ENCODE assay signal across 8 cellular contexts in the genomic region with DNA sequence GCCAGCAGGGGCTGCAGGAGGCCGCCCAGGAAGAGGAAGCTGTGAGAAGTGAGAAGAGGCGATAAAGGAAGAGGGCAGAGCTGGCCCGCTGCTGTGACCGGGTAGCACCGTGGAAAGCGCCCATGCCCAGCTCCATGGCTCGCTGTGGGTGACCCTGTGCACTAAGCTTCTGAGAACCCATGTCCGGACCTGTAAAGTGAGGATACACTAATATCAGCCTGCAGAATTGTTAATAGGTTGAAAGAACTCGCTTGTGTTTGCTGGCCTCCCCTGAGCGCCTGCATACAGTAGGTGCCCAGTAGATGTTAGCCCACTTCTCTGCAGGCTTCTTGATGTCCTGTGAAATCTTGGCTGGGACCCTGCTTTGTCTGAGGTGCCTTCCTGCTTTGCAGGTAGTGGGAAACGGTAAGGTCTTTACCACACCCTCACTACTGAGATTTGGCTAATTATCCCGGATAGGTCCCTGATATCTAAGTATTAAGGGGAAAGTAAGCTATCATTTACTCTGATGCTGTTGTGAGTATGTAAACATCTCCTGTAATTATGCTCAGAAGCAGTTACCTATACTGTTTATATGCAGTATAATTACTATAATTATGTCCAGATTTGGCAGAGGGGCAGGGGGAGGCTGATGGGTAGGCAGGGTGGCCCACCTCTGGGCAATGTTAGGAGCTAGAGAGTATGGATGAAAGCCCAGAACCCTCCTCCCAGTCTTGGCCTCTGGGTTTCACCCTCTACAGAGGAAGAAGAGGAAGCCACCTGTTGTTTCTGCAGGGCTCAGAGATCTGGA. TPM values are rescaled to one million over a fixed set of nuclear protein-coding genes. Genes with fewer than 3 reads are reported as not detected.
DNase-seq lines count a peak whose midpoint lies in the region; ATAC-seq, FAIRE-seq and TF ChIP-seq lines count a peak whose summit lies in the region.

No MANE protein-coding gene starts in this region.

- H3K79me2 ChIP-seq in DND-41 (ENCODE audit: insufficient read depth, low read length) (peaks cover 29% of the 10 kb centered on the region), mesendoderm (ENCODE audit: control insufficient read depth, insufficient read depth, low read length) (peaks cover 33% of the 10 kb centered on the region)

- H3K4me2 ChIP-seq in DND-41 (ENCODE audit: insufficient read depth, low read length), result peak overlapping the region; percentile 85
- H3K4me2 ChIP-seq in mesendoderm (ENCODE audit: low read length), result peak overlapping the region; percentile 13

- no peak for TF ChIP-seq CTCF in DND-41 (IDR thresholded peaks at IDR 0.05; ENCODE audit: borderline replicate concordance, extremely low read depth, low read length, poor library complexity, severe bottlenecking)
- TF ChIP-seq CTCF in body of pancreas (IDR thresholded peaks at IDR 0.05), result no peak
- TF ChIP-seq CTCF in upper lobe of left lung (IDR thresholded peaks at IDR 0.05), result peak in 3 of 6 experiments; percentile 27 to 49 (median 37)

- peak overlapping the region; percentile 96 for H2AFZ ChIP-seq in DND-41 (ENCODE audit: low read depth, low read length)

- DNase-seq in DND-41 (no peak), NCI-H146 (lab: John Stamatoyannopoulos, UW) (peak; percentile 48), body of pancreas (peak; percentile 35 to 72 (median 53)), mesendoderm (no peak), upper lobe of left lung (peak in 1 of 2 donors; percentile 86), KBM-7 (no peak), frontal cortex (ENCODE audit: low spot score in 2 of 2) (no peak), kidney tubule cell (ENCODE audit: low spot score) (no peak)

- TF ChIP-seq POLR2A in body of pancreas (IDR thresholded peaks at IDR 0.05) (no peak), upper lobe of left lung (IDR thresholded peaks at IDR 0.05) (no peak)

- H3K27me3 ChIP-seq in DND-41 (ENCODE audit: insufficient read depth, low read length, poor library complexity), result no peaks in the 10 kb centered on the region
- no peaks in the 10 kb centered on the region for H3K27me3 ChIP-seq in body of pancreas
- H3K27me3 ChIP-seq in mesendoderm (ENCODE audit: insufficient read depth, low read length, poor library complexity), result no peaks in the 10 kb centered on the region
- H3K27me3 ChIP-seq in upper lobe of left lung, result no peaks in the 10 kb centered on the region

- no peak for ATAC-seq in DND-41 (ENCODE audit: insufficient read depth, low read depth)
- peak; percentile 19 for ATAC-seq in body of pancreas
- ATAC-seq in upper lobe of left lung (ENCODE audit: low FRiP score in 2 of 2), result peak; percentile 71 to 77

- no peak for TF ChIP-seq EP300 in upper lobe of left lung (IDR thresholded peaks at IDR 0.05)

- H3K9ac ChIP-seq in DND-41 (ENCODE audit: low read depth, low read length) (peak overlapping the region; percentile 73), mesendoderm (ENCODE audit: low read length) (peak overlapping the region; percentile 20)

- intact Hi-C loops in body of pancreas (cut with DNase I), result no loop called here

- WGBS in body of pancreas, 2 donors, result 7 to 16% methylated on average over 12 of the region's 12 CpGs
- no CpG with 5 or more reads among the region's 12 CpGs for WGBS in mesendoderm (ENCODE audit: extremely low coverage, insufficient coverage, low lambda C conversion rate)
- 5 to 13% methylated on average over 9 to 12 of the region's 12 CpGs for WGBS in upper lobe of left lung, 2 donors

- peaks cover 11% of the 10 kb centered on the region for H3K79me1 ChIP-seq in mesendoderm (ENCODE audit: low read length)

- H3K4ac ChIP-seq in mesendoderm (ENCODE audit: low read depth, low read length), result peak overlapping the region; percentile 75

- peaks cover 47% of the 10 kb centered on the region for H3K4me1 ChIP-seq in DND-41 (ENCODE audit: insufficient read depth, low read length)
- H3K4me1 ChIP-seq in body of pancreas, result peaks cover 45% of the 10 kb centered on the region
- peaks cover 17% of the 10 kb centered on the region for H3K4me1 ChIP-seq in mesendoderm (ENCODE audit: control insufficient read depth, low read depth, low read length)
- peaks cover 37 to 60% (median 49%) of the 10 kb centered on the region in 4 donors for H3K4me1 ChIP-seq in upper lobe of left lung

- H2AK5ac ChIP-seq in mesendoderm (ENCODE audit: low read length), result peak overlapping the region; percentile 82

- H3K27ac ChIP-seq in DND-41 (ENCODE audit: low read length) (peak overlapping the region; percentile 76), body of pancreas (peak overlapping the region; percentile 87 to 94 (median 88)), mesendoderm (ENCODE audit: low read depth, low read length) (peak overlapping the region; percentile 76), upper lobe of left lung (peak overlapping the region; percentile 95 to 97 (median 96))

- peak overlapping the region; percentile 78 for H3K56ac ChIP-seq in mesendoderm (ENCODE audit: low read length)

- FAIRE-seq in frontal cortex (lab: Jason Lieb, UNC), result no peak

- H2BK15ac ChIP-seq in mesendoderm (replicated peaks; ENCODE audit: low read depth), result no peak overlapping the region

- H4K8ac ChIP-seq in mesendoderm (ENCODE audit: low read depth, low read length), result no peak overlapping the region

- H4K5ac ChIP-seq in mesendoderm (ENCODE audit: low read length), result no peak overlapping the region

- in situ Hi-C loops in KBM-7 (cut with MboI; ENCODE audit: low pct_unique_long_range_greater_than_20kb, low sequenced_read_pairs), result no loop called here

- H4K20me1 ChIP-seq in DND-41 (ENCODE audit: insufficient read depth, low read length), result no peaks in the 10 kb centered on the region

- H3K4me3 ChIP-seq in DND-41 (ENCODE audit: low read depth in 1 of 2, low read length in 2 of 2) (peak overlapping the region; percentile 31 to 75; a peak in 3 of 4 replicates), body of pancreas (peak overlapping the region; percentile 21 to 32), mesendoderm (ENCODE audit: low read length) (no peak overlapping the region), upper lobe of left lung (peak overlapping the region in 3 of 4 donors; percentile 83 to 93 (median 88))

- peak overlapping the region; percentile 80 for H3K18ac ChIP-seq in mesendoderm (ENCODE audit: low read length)

- peak overlapping the region; percentile 66 for H2BK5ac ChIP-seq in mesendoderm (ENCODE audit: low read length)

- H2BK120ac ChIP-seq in mesendoderm (ENCODE audit: low read depth, low read length), result no peak overlapping the region

- H3K36me3 ChIP-seq in DND-41 (ENCODE audit: insufficient read depth, low read length) (no peaks in the 10 kb centered on the region; the same call in 1 of the 2 replicates), body of pancreas (replicated peaks in 1 of 2; ENCODE audit: insufficient read depth in 1 of 2, low read depth in 2 of 2) (no peaks in the 10 kb centered on the region), mesendoderm (ENCODE audit: control insufficient read depth, insufficient read depth, low read length) (no peaks in the 10 kb centered on the region), upper lobe of left lung (no peaks in the 10 kb centered on the region)

- no peak overlapping the region for H3K23ac ChIP-seq in mesendoderm (ENCODE audit: low read length)

- no peaks in the 10 kb centered on the region for H3K9me3 ChIP-seq in DND-41 (ENCODE audit: insufficient read depth, low read length, severe bottlenecking)
- H3K9me3 ChIP-seq in body of pancreas, result no peaks in the 10 kb centered on the region
- no peaks in the 10 kb centered on the region for H3K9me3 ChIP-seq in upper lobe of left lung

RNA-seq across cellular contexts. Expression of a gene that starts 1.2 kb away (rescaled TPM):
- total RNA-seq in body of pancreas, result 10 to 100 TPM; 41.0 to 54.1 TPM
- 42.6 TPM for polyA plus RNA-seq in mesendoderm (2013, experiment 1 of 2)
- polyA plus RNA-seq in mesendoderm (2013, experiment 2 of 2), result 43.2 TPM
- 100 to 1,000 TPM; 119 to 235 (median 170) TPM for total RNA-seq in upper lobe of left lung
- total RNA-seq in frontal cortex, result 60.3 TPM

RNA-seq across cellular contexts. Expression of a gene that starts 46.7 kb away (rescaled TPM):
- 1,000 to 10,000 TPM in 1 of 2 donors, 100 to 1,000 TPM in 1; 921 to 1,114 TPM for total RNA-seq in body of pancreas
- polyA plus RNA-seq in mesendoderm (2013, experiment 1 of 2), result 6,635 TPM
- 6,755 TPM for polyA plus RNA-seq in mesendoderm (2013, experiment 2 of 2)
- total RNA-seq in upper lobe of left lung, result 1,000 to 10,000 TPM in 4 of 6 donors, 100 to 1,000 TPM in 2; 474 to 2,141 (median 1,268) TPM
- total RNA-seq in frontal cortex, result 1,354 TPM

Comparison
In these comparisons a context has a peak if more than half of its experiments do, and no peak if none do; other contexts are left out.
1. DNase-seq: peak in NCI-H146 (single experiment) and body of pancreas (4 of 4); none in DND-41 (single experiment), mesendoderm (single experiment), KBM-7 (single experiment), frontal cortex (0 of 2) and kidney tubule cell (single experiment).
2. Peak in every context shown above with its lines, with median percentiles within 50 percentile points of each other: H3K27ac ChIP-seq.